Comparison of ENCODE assay signal across 8 cellular contexts in genomic region chr11:441418-442274, GRCh38. TPM values are rescaled to one million over a fixed set of nuclear protein-coding genes. Genes with fewer than 3 reads are reported as not detected.
DNase-seq lines count a peak whose midpoint lies in the region; ATAC-seq and TF ChIP-seq lines count a peak whose summit lies in the region.

TSS of gene ANO9 (minus strand) at chr11:442011. CDS start at chr11:441926, 85 bp downstream.

- intact Hi-C loops in aorta (cut with DNase I), result no loop called here

- peaks cover 0 to 12% (median 0%) of the 10 kb centered on the region in 3 donors for H3K27me3 Mint-ChIP-seq in naive B cell

- H3K36me3 ChIP-seq in aorta (ENCODE audit: control insufficient read depth in 1 of 2, insufficient read depth in 2 of 2, low read length in 1 of 2), result no peaks in the 10 kb centered on the region

- DNase-seq in GM12864 (ENCODE audit: low read depth) (no peak), RPMI8226 (peak; percentile 82), naive B cell (peak; percentile 39), aorta (peak; percentile 59 to 71), coronary artery (ENCODE audit: low spot score) (no peak), cerebellum (ENCODE audit: low spot score) (no peak)
- DNase-seq in activated naive CD4-positive, alpha-beta T cell treated with anti-CD3 and anti-CD28 coated beads, Interleukin-2, amount 50 U/mL, for 72 hours (ENCODE audit: low spot score in 2 of 2), result peak in 1 of 2 donors; percentile 66

- no peaks in the 10 kb centered on the region for H3K36me3 Mint-ChIP-seq in activated naive CD4-positive, alpha-beta T cell treated with anti-CD3 and anti-CD28 coated beads, Interleukin-2, amount 50 U/mL, for 72 hours
- H3K36me3 Mint-ChIP-seq in naive B cell, result no peaks in the 10 kb centered on the region

- H3K9me3 ChIP-seq in aorta (ENCODE audit: control insufficient read depth, low read length), result no peaks in the 10 kb centered on the region

- H3K27me3 ChIP-seq in aorta (ENCODE audit: control insufficient read depth in 1 of 2, insufficient read depth in 2 of 2, low read length in 1 of 2), result no peaks in the 10 kb centered on the region

- H3K4me1 ChIP-seq in aorta (ENCODE audit: control insufficient read depth in 1 of 2, insufficient read depth in 2 of 2, low read length in 2 of 2), result no peaks in the 10 kb centered on the region

- WGBS in aorta, 2 donors, result 11 to 12% methylated on average over 22 to 35 of the region's 35 CpGs

- H3K27ac ChIP-seq in aorta (ENCODE audit: low read depth in 1 of 2, low read length in 2 of 2) (no peak within 1 kb of the TSS), coronary artery (no peak within 1 kb of the TSS)

- no peaks in the 10 kb centered on the region for H3K9me3 Mint-ChIP-seq in activated naive CD4-positive, alpha-beta T cell treated with anti-CD3 and anti-CD28 coated beads, Interleukin-2, amount 50 U/mL, for 72 hours
- H3K9me3 Mint-ChIP-seq in naive B cell, result no peaks in the 10 kb centered on the region

- ATAC-seq in HG02798 (IDR thresholded peaks at IDR 0.05; ENCODE audit: poor library complexity, unreplicated experiment) (peak; percentile 61), naive B cell (ENCODE audit: low read depth in 2 of 2) (peak; percentile 87 to 88), aorta (ENCODE audit: low FRiP score) (no peak)
- peak; percentile 92 to 93 for ATAC-seq in activated naive CD4-positive, alpha-beta T cell treated with anti-CD3 and anti-CD28 coated beads, Interleukin-2, amount 50 U/mL, for 72 hours

- peaks cover 0 to 25% (median 5%) of the 10 kb centered on the region in 3 donors for H3K4me1 Mint-ChIP-seq in naive B cell

- H3K4me3 ChIP-seq in GM12864 (ENCODE audit: low read depth, low read length) (peak within 1 kb of the TSS; percentile 68), aorta (ENCODE audit: low read length in 2 of 2) (no peak within 1 kb of the TSS), coronary artery (no peak within 1 kb of the TSS)

- H3K27ac Mint-ChIP-seq in activated naive CD4-positive, alpha-beta T cell treated with anti-CD3 and anti-CD28 coated beads, Interleukin-2, amount 50 U/mL, for 72 hours, result peak within 1 kb of the TSS in 1 of 2 donors; percentile 23
- peak within 1 kb of the TSS in 3 of 6 donors; percentile 59 to 80 (median 64) for H3K27ac Mint-ChIP-seq in naive B cell

- peak within 1 kb of the TSS; percentile 43 to 83 (median 66) for H3K4me3 Mint-ChIP-seq in naive B cell

- TF ChIP-seq CTCF in GM12864 (IDR thresholded peaks at IDR 0.05; ENCODE audit: low read depth, low read length, missing control alignments) (no peak), coronary artery (IDR thresholded peaks at IDR 0.05) (no peak)

RNA-seq across cellular contexts. Expression of gene ANO9, which starts in this region (rescaled TPM):
- 10 to 100 TPM; 61.2 to 69.3 TPM for total RNA-seq in activated naive CD4-positive, alpha-beta T cell treated with anti-CD3 and anti-CD28 coated beads, Interleukin-2, amount 50 U/mL, for 72 hours
- polyA plus RNA-seq in naive B cell (ENCODE audit: low read depth in 6 of 6) (1 to 10 TPM in 5 of 6 donors, not detected in 1; 1.9 to 4.5 (median 3.4) TPM), aorta (1 to 10 TPM in 1 of 2 donors, under 1 TPM in 1; 0.41 to 8.1 TPM)
- total RNA-seq in aorta (1 to 10 TPM; 1.3 to 2.8 TPM), cerebellum (not detected)

Comparison
In these comparisons a context has a peak if more than half of its experiments do, and no peak if none do; other contexts are left out.
1. RNA of gene ANO9 (total RNA-seq): 61.2 to 69.3 TPM in activated naive CD4-positive, alpha-beta T cell treated with anti-CD3 and anti-CD28 coated beads, Interleukin-2, amount 50 U/mL, for 72 hours; 1.3 to 2.8 TPM in aorta and not detected in cerebellum (single experiment); every median in the first group is over 10 times any median in the second.
2. DNase-seq: peak in RPMI8226 (single experiment), naive B cell (single experiment) and aorta (2 of 2); none in GM12864 (single experiment), coronary artery (single experiment) and cerebellum (single experiment).